ENCODE assay signal across 26 cellular contexts in genomic region chr1:225137981-225138380, GRCh38.
A peak's percentile ranks its signal among the peaks of the same experiment; 100 is the strongest.
DNase-seq lines count a peak whose midpoint lies in the region; ATAC-seq and TF ChIP-seq lines count a peak whose summit lies in the region.
"Had no signal": no experiment of that assay in that cellular context is flagged by ENCODE, and none has a peak within 500 bp of the region (broad histone marks: within the 10 kb centered on the region; RNA-seq: fewer than 3 reads in every experiment).

No MANE protein-coding gene starts in this region.

- H3K9me3 Mint-ChIP-seq in glutamatergic neuron (ENCODE audit: unreplicated experiment): peaks cover 3% of the 10 kb centered on the region

- WGBS in IMR-90 (ENCODE audit: extremely low coverage in 2 of 2, insufficient read length in 1 of 2), 2 experiments: 0% methylated on average over 1 of the region's 3 CpGs; no CpG with 5 or more reads in 1 of the 2 experiments

- H3K56ac ChIP-seq in IMR-90 (ENCODE audit: extremely low read depth, insufficient read depth, low read length): no peak overlapping the region

- ATAC-seq in IMR-90 (ENCODE audit: low read depth): no peak
- ATAC-seq in HG03469 (IDR thresholded peaks at IDR 0.05; ENCODE audit: unreplicated experiment): no peak
- ATAC-seq: A549, Panc1 had no signal

- no peak overlapping the region for H4K5ac ChIP-seq in IMR-90 (ENCODE audit: low read depth, low read length)

- H2BK120ac ChIP-seq in IMR-90 (ENCODE audit: low read depth, low read length): no peak overlapping the region

- no peak overlapping the region for H3K27ac Mint-ChIP-seq in glutamatergic neuron (ENCODE audit: unreplicated experiment)
- H3K27ac Mint-ChIP-seq: CD4-positive, alpha-beta memory T cell; T-helper 1 cell treated with Interleukin-12 subunit alpha and Interleukin-12 subunit beta and Interleukin-4 antibody, amounts not matched to agents 30 μg/mL and 1 μg/mL, for 36 hours had no signal

- H3K27me3 ChIP-seq in IMR-90 (ENCODE audit: control insufficient read depth, insufficient read depth, low read length): no peaks in the 10 kb centered on the region

- peaks cover 6% of the 10 kb centered on the region for H3K4me1 Mint-ChIP-seq in glutamatergic neuron (ENCODE audit: low read depth, unreplicated experiment)
- H3K4me1 Mint-ChIP-seq: CD4-positive, alpha-beta memory T cell had no signal

- peaks cover 16% of the 10 kb centered on the region for H3K36me3 Mint-ChIP-seq in glutamatergic neuron (ENCODE audit: unreplicated experiment)
- H3K36me3 Mint-ChIP-seq: CD4-positive, alpha-beta memory T cell had no signal

- dilution Hi-C loops in IMR-90 (cut with HindIII; ENCODE audit: low sequenced_read_pairs, unreplicated experiment): no loop called here

- DNase-seq in DMS 273 (lab: John Stamatoyannopoulos, UW; ENCODE audit: unreplicated experiment) (peak; percentile 96), IMR-90 (no peak), NCI-H524 (lab: John Stamatoyannopoulos, UW) (peak; percentile 94 to 98), glutamatergic neuron (peak; percentile 49), AG20443 (ENCODE audit: low spot score) (no peak), KG1 (lab: John Stamatoyannopoulos, UW) (no peak), HPDE6-E6E7 (ENCODE audit: extremely low spot score) (no peak)
- DNase-seq: C1 segment of cervical spinal cord; CD4-positive, alpha-beta memory T cell; COR-L47; DMS153; MM.1S; NCI-H1048; NCI-H1417; NCI-H1694; NCI-H2029 treated with DMSO at 0.1 percent for 48 hours; NCI-H748 treated with DMSO at 0.1 percent for 48 hours; SHP77 treated with DMSO at 0.1 percent for 48 hours; T-helper 9 cell had no signal

- no peaks in the 10 kb centered on the region for H3K36me3 ChIP-seq in IMR-90 (ENCODE audit: control insufficient read depth, insufficient read depth, low read length)

- no peak overlapping the region for H3K9ac ChIP-seq in IMR-90 (ENCODE audit: low read depth, low read length)
- H3K9ac ChIP-seq: KMS-11 had no signal

- POLR2A ChIA-PET in IMR-90 (lab: Charles Lee; ENCODE audit: unreplicated experiment): no interaction called here

- BruUV-seq in IMR-90 (replicated peaks; lab: Mats Ljungman, UMichigan): no TSS peak

- H3K9me1 ChIP-seq in IMR-90 (ENCODE audit: insufficient read depth, low read length): no peaks in the 10 kb centered on the region

- H3K4me1 ChIP-seq in IMR-90 (ENCODE audit: control insufficient read depth, insufficient read depth, low read length): no peaks in the 10 kb centered on the region
- H3K4me1 ChIP-seq: A549 had no signal

- in situ Hi-C loops in IMR-90 (cut with MboI; ENCODE audit: low sequenced_read_pairs): no loop called here

- H3K4ac ChIP-seq in IMR-90 (ENCODE audit: low read depth, low read length): no peak overlapping the region

- H3K4me2 ChIP-seq in IMR-90 (ENCODE audit: low read depth, low read length): no peak overlapping the region
- H3K4me2 ChIP-seq: A549, KMS-11 had no signal

- CTCF ChIA-PET in IMR-90 (lab: Yijun Ruan, JAX): no interaction called here

- H3K9me3 ChIP-seq in IMR-90 (ENCODE audit: control insufficient read depth, insufficient read depth, low read length): no peaks in the 10 kb centered on the region; the same call in 1 of the 2 replicates

- H2AFZ ChIP-seq in IMR-90 (replicated peaks; ENCODE audit: low read length, poor library complexity): no peak overlapping the region

- no peak overlapping the region for H4K8ac ChIP-seq in IMR-90 (ENCODE audit: low read depth in 2 of 2, low read length in 2 of 2)

- no peak overlapping the region for H3K27ac ChIP-seq in IMR-90 (ENCODE audit: insufficient read depth, low read length)
- H3K27ac ChIP-seq: A549, KMS-11, RWPE1, SK-N-MC had no signal

- no peaks in the 10 kb centered on the region for H4K20me1 ChIP-seq in IMR-90 (ENCODE audit: insufficient read depth, low read length)

- no peak overlapping the region for H2AK5ac ChIP-seq in IMR-90 (ENCODE audit: low read depth, low read length)

- H2BK15ac ChIP-seq in IMR-90 (ENCODE audit: low read depth, low read length): no peak overlapping the region

- no peak overlapping the region for H3K23ac ChIP-seq in IMR-90 (ENCODE audit: low read depth, low read length)

- intact Hi-C loops in IMR-90 (cut with micrococcal nuclease): no loop called here

- no peak overlapping the region for H4K91ac ChIP-seq in IMR-90 (ENCODE audit: insufficient read depth, low read depth, low read length)

- peak overlapping the region; percentile 55 for H2AK9ac ChIP-seq in IMR-90 (replicated peaks; ENCODE audit: low read depth, low read length, poor library complexity)

- no peak for TF ChIP-seq RAD21 in IMR-90 (IDR thresholded peaks at IDR 0.05; ENCODE audit: low read length)

- no peak overlapping the region for H2BK5ac ChIP-seq in IMR-90 (ENCODE audit: low read depth, low read length, poor library complexity, severe bottlenecking)

- no peak overlapping the region for H3K4me3 ChIP-seq in IMR-90 (ENCODE audit: insufficient read depth, low read depth, low read length)
- H3K4me3 ChIP-seq: A549, SK-N-MC had no signal

- H3K79me1 ChIP-seq in IMR-90 (ENCODE audit: low read depth in 1 of 2, low read length in 2 of 2): no peaks in the 10 kb centered on the region

- TF ChIP-seq POLR2A in IMR-90 (IDR thresholded peaks at IDR 0.05; ENCODE audit: low read depth, low read length): no peak

- no peak overlapping the region for H2BK20ac ChIP-seq in IMR-90 (ENCODE audit: low read depth, low read length)

- no peak overlapping the region for H3K14ac ChIP-seq in IMR-90 (replicated peaks; ENCODE audit: low read depth, low read length)

- H3K18ac ChIP-seq in IMR-90 (ENCODE audit: low read depth, low read length): no peak overlapping the region

- H3K27me3 Mint-ChIP-seq in glutamatergic neuron (ENCODE audit: unreplicated experiment): no peaks in the 10 kb centered on the region

- no peak overlapping the region for H3K4me3 Mint-ChIP-seq in glutamatergic neuron (ENCODE audit: unreplicated experiment)
- H3K4me3 Mint-ChIP-seq: CD4-positive, alpha-beta memory T cell; T-helper 1 cell treated with Interleukin-12 subunit alpha and Interleukin-12 subunit beta and Interleukin-4 antibody, amounts not matched to agents 30 μg/mL and 1 μg/mL, for 36 hours had no signal

- TF ChIP-seq CTCF in IMR-90 (conservative IDR thresholded peaks at IDR 0.05; ENCODE audit: low read depth, low read length): no peak
- no peak for TF ChIP-seq CTCF in glutamatergic neuron (IDR thresholded peaks at IDR 0.05; ENCODE audit: partially characterized antibody, unreplicated experiment)

TF ChIP-seq in IMR-90, 13 proteins besides CTCF, POLR2A, EP300 and RAD21:
- TF ChIP-seq CHD1 (IDR thresholded peaks at IDR 0.05; ENCODE audit: low read depth, low read length) (no peak), ELK1 (IDR thresholded peaks at IDR 0.05; ENCODE audit: borderline replicate concordance, low read depth, low read length) (no peak), MAFK (IDR thresholded peaks at IDR 0.05; ENCODE audit: low read depth, low read length) (no peak), USF2 (IDR thresholded peaks at IDR 0.05; ENCODE audit: low read depth, low read length) (no peak), BHLHE40 (IDR thresholded peaks at IDR 0.05; ENCODE audit: low read depth, low read length) (no peak), CEBPB (IDR thresholded peaks at IDR 0.05; ENCODE audit: low read depth, low read length) (no peak), NFE2L2 (IDR thresholded peaks at IDR 0.05; ENCODE audit: low read depth, low read length) (no peak), FOS (IDR thresholded peaks at IDR 0.05; ENCODE audit: low read depth, low read length) (no peak), RCOR1 (IDR thresholded peaks at IDR 0.05; ENCODE audit: insufficient replicate concordance, low read length) (no peak), MXI1 (IDR thresholded peaks at IDR 0.05; ENCODE audit: borderline replicate concordance, low read depth, low read length) (no peak), SMC3 (IDR thresholded peaks at IDR 0.05; ENCODE audit: low read depth, low read length) (no peak), MAZ (IDR thresholded peaks at IDR 0.05; ENCODE audit: borderline replicate concordance, low read depth, low read length) (no peak), RFX5 (IDR thresholded peaks at IDR 0.05; ENCODE audit: low read depth, low read length) (no peak)
TF ChIP-seq in IMR-90: peak in this region for 0.

Comparison
In these comparisons a context has a peak if more than half of its experiments do, and no peak if none do; other contexts are left out.
1. DNase-seq: peak in DMS 273 (single experiment), NCI-H524 (2 of 2) and glutamatergic neuron (single experiment); none in IMR-90 (single experiment), AG20443 (single experiment), KG1 (single experiment) and HPDE6-E6E7 (single experiment).